10 cellular contexts compared by ENCODE assay signal in genomic region chr1:223504741-223505140, GRCh38.
DNase-seq lines count a peak whose midpoint lies in the region; ATAC-seq lines count a peak whose summit lies in the region.
"Had no signal": no experiment of that assay in that cellular context is flagged by ENCODE, and none has a peak within 500 bp of the region (broad histone marks: within the 10 kb centered on the region; RNA-seq: fewer than 3 reads in every experiment).

No MANE protein-coding gene starts in this region.

- DNase-seq in ELR (ENCODE audit: low read depth) (peak; percentile 96), NCI-H69 (lab: John Stamatoyannopoulos, UW) (peak; percentile 64), epithelial cell of prostate (ENCODE audit: low read depth, low spot score) (peak; percentile 83), putamen (ENCODE audit: low spot score) (peak; percentile 24), 8988T (no peak)
- no peak for DNase-seq in stimulated activated CD4-positive, alpha-beta T cell treated with anti-CD3 and anti-CD28 coated beads, Interleukin-2, amount 100 ng/mL, for 24 hours
- DNase-seq: NCI-H1930, SIG-M5 had no signal

- ATAC-seq in GM19467 (IDR thresholded peaks at IDR 0.05; ENCODE audit: unreplicated experiment), result no peak
- no peak for ATAC-seq in HG03354 (IDR thresholded peaks at IDR 0.05; ENCODE audit: poor library complexity, severe bottlenecking, unreplicated experiment)

- peak overlapping the region; percentile 10 for H3K27ac ChIP-seq in epithelial cell of prostate

Comparison
In these comparisons a context has a peak if more than half of its experiments do, and no peak if none do; other contexts are left out.
1. DNase-seq: peak in ELR (single experiment), NCI-H69 (single experiment), epithelial cell of prostate (single experiment) and putamen (single experiment); none in stimulated activated CD4-positive, alpha-beta T cell treated with anti-CD3 and anti-CD28 coated beads, Interleukin-2, amount 100 ng/mL, for 24 hours (0 of 2) and 8988T (single experiment).